ENCODE assay signal across 1 cellular context in genomic region chr19:20776083-20777076, GRCh38.
TF ChIP-seq lines count a peak whose summit lies in the region.

Gene ZNF66 (plus strand): TSS chr19:20776304. CDS start chr19:20776448, 144 bp downstream.

TF ChIP-seq in HepG2, 621 proteins besides CTCF, POLR2A, EP300 and RAD21 (continued from another document and continues in another):
- no peak for TF ChIP-seq ZBTB4 (CRISPR knock-in tag; IDR thresholded peaks at IDR 0.05; ENCODE audit: borderline replicate concordance)
- no peak for TF ChIP-seq NR2F2 (IDR thresholded peaks at IDR 0.05; ENCODE audit: borderline replicate concordance, low read depth)
- no peak for TF ChIP-seq TCF7 (IDR thresholded peaks at IDR 0.05; ENCODE audit: low read depth)
- no peak for TF ChIP-seq ZNF121 (CRISPR knock-in tag; IDR thresholded peaks at IDR 0.05)
- no peak for TF ChIP-seq ZNF17 (CRISPR knock-in tag; IDR thresholded peaks at IDR 0.05)
- TF ChIP-seq GPN1 (CRISPR knock-in tag; IDR thresholded peaks at IDR 0.05; ENCODE audit: borderline replicate concordance), result no peak
- TF ChIP-seq ZMAT3 (CRISPR knock-in tag; conservative IDR thresholded peaks at IDR 0.05), result no peak
- TF ChIP-seq ZNF883 (CRISPR knock-in tag; IDR thresholded peaks at IDR 0.05; ENCODE audit: not compliant biosample characterization), result peak; percentile 88
- TF ChIP-seq ZSCAN25 (CRISPR knock-in tag; IDR thresholded peaks at IDR 0.05), result no peak
- TF ChIP-seq ZBTB44 (CRISPR knock-in tag; IDR thresholded peaks at IDR 0.05), result no peak
- no peak for TF ChIP-seq ZNF383 (CRISPR knock-in tag; IDR thresholded peaks at IDR 0.05; ENCODE audit: borderline replicate concordance)
- TF ChIP-seq CREBL2 (CRISPR knock-in tag; IDR thresholded peaks at IDR 0.05; ENCODE audit: borderline replicate concordance), result no peak
- TF ChIP-seq ZNF124 (CRISPR knock-in tag; IDR thresholded peaks at IDR 0.05), result no peak
- 0 out of 2 replicates have a peak, but pooled peaks have one; percentile 38 for TF ChIP-seq E2F1 (CRISPR knock-in tag; IDR thresholded peaks at IDR 0.05)
- no peak for TF ChIP-seq ZNF646 (CRISPR knock-in tag; IDR thresholded peaks at IDR 0.05)
- peak; percentile 26; the same call in 1 of the 2 replicates for TF ChIP-seq GABPA (IDR thresholded peaks at IDR 0.05; ENCODE audit: low read depth, low read length)
- TF ChIP-seq GABPA (CRISPR knock-in tag; IDR thresholded peaks at IDR 0.05; ENCODE audit: low read depth), result peak; percentile 62; the same call in 1 of the 2 replicates
- no peak for TF ChIP-seq GATAD2A (CRISPR knock-in tag; IDR thresholded peaks at IDR 0.05)
- 0 out of 2 replicates have a peak, but pooled peaks have one; percentile 35 for TF ChIP-seq ZBTB7B (CRISPR knock-in tag; IDR thresholded peaks at IDR 0.05)
- TF ChIP-seq RAD51 (IDR thresholded peaks at IDR 0.05; ENCODE audit: borderline replicate concordance), result no peak
- TF ChIP-seq ZBTB43 (CRISPR knock-in tag; conservative IDR thresholded peaks at IDR 0.05), result no peak
- TF ChIP-seq ZNF343 (CRISPR knock-in tag; IDR thresholded peaks at IDR 0.05), result no peak
- no peak for TF ChIP-seq ISX (CRISPR knock-in tag; conservative IDR thresholded peaks at IDR 0.05)
- TF ChIP-seq ZBTB42 (CRISPR knock-in tag; IDR thresholded peaks at IDR 0.05), result no peak
- TF ChIP-seq GFI1 (CRISPR knock-in tag; IDR thresholded peaks at IDR 0.05; ENCODE audit: borderline replicate concordance), result 0 out of 2 replicates have a peak, but pooled peaks have one; percentile 30
- no peak for TF ChIP-seq ZNF616 (CRISPR knock-in tag; IDR thresholded peaks at IDR 0.05; ENCODE audit: low read depth)
- TF ChIP-seq ZHX2 (IDR thresholded peaks at IDR 0.05; ENCODE audit: low read depth), result no peak
- TF ChIP-seq ZHX2 (CRISPR knock-in tag; IDR thresholded peaks at IDR 0.05; ENCODE audit: borderline replicate concordance), result no peak
- no peak for TF ChIP-seq ATF1 (CRISPR knock-in tag; IDR thresholded peaks at IDR 0.05)
- no peak for TF ChIP-seq ELK4 (CRISPR knock-in tag; IDR thresholded peaks at IDR 0.05; ENCODE audit: borderline replicate concordance)
- TF ChIP-seq CBFB (CRISPR knock-in tag; IDR thresholded peaks at IDR 0.05), result no peak
- TF ChIP-seq XBP1 (CRISPR knock-in tag; IDR thresholded peaks at IDR 0.05), result no peak
- TF ChIP-seq HIVEP1 (CRISPR knock-in tag; IDR thresholded peaks at IDR 0.05), result no peak
- no peak for TF ChIP-seq ZNF235 (CRISPR knock-in tag; IDR thresholded peaks at IDR 0.05; ENCODE audit: borderline replicate concordance)
- TF ChIP-seq SIX4 (CRISPR knock-in tag; IDR thresholded peaks at IDR 0.05), result no peak
- TF ChIP-seq TRAFD1 (CRISPR knock-in tag; IDR thresholded peaks at IDR 0.05; ENCODE audit: borderline replicate concordance), result no peak
- peak; percentile 45; the same call in 1 of the 2 replicates for TF ChIP-seq CHD2 (IDR thresholded peaks at IDR 0.05; ENCODE audit: low read depth, low read length)
- no peak for TF ChIP-seq ZNF12 (CRISPR knock-in tag; IDR thresholded peaks at IDR 0.05)
